ENCODE assay signal across 19 cellular contexts in the genomic region with DNA sequence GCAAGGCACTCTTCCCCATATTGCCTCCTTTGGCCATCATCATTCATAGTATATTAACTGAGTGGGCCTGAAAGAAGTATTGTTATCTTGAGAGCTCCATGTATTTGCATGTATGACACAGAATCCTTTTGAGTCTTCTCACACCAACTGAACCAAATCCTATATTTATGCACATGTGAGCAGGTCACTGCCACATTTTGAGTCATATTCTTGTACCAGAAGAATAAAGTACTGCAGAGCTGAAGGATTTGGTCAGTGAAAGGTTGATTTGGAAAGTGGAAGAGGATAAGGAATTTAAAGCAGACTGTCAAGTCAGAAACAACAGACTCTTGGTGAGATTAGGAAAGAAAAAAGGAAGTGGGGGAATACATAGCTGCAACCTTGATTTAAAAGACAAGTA.
DNase-seq lines count a peak whose midpoint lies in the region; ATAC-seq and TF ChIP-seq lines count a peak whose summit lies in the region.
"Had no signal": no experiment of that assay in that cellular context is flagged by ENCODE, and none has a peak within 500 bp of the region (broad histone marks: within the 10 kb centered on the region; RNA-seq: fewer than 3 reads in every experiment).

No MANE protein-coding gene starts in this region.

- peaks cover 22 to 89% (median 52%) of the 10 kb centered on the region in 6 donors for H3K4me1 ChIP-seq in spleen
- peaks cover 7% of the 10 kb centered on the region for H3K4me1 ChIP-seq in body of pancreas

- peaks cover 61% of the 10 kb centered on the region for H3K36me3 Mint-ChIP-seq in activated CD4-positive, alpha-beta T cell treated with anti-CD3 and anti-CD28 coated beads, Interleukin-2, amount 10 ng/mL, durations not matched to agents 24 days and 14 days (ENCODE audit: low read depth)
- H3K36me3 Mint-ChIP-seq in activated naive CD8-positive, alpha-beta T cell treated with anti-CD3 and anti-CD28 coated beads, Interleukin-2, amount 50 U/mL, for 24 hours (ENCODE audit: low read depth), result peaks cover 51% of the 10 kb centered on the region

- H3K4me1 Mint-ChIP-seq in activated CD4-positive, alpha-beta T cell treated with anti-CD3 and anti-CD28 coated beads, Interleukin-2, amount 10 ng/mL, durations not matched to agents 24 days and 14 days, result peaks cover 53% of the 10 kb centered on the region
- H3K4me1 Mint-ChIP-seq in activated naive CD8-positive, alpha-beta T cell treated with anti-CD3 and anti-CD28 coated beads, Interleukin-2, amount 50 U/mL, for 24 hours, result peaks cover 87% of the 10 kb centered on the region

- no peak overlapping the region for H3K4me3 Mint-ChIP-seq in activated CD4-positive, alpha-beta T cell treated with anti-CD3 and anti-CD28 coated beads, Interleukin-2, amount 10 ng/mL, durations not matched to agents 24 days and 14 days
- H3K4me3 Mint-ChIP-seq in activated naive CD8-positive, alpha-beta T cell treated with anti-CD3 and anti-CD28 coated beads, Interleukin-2, amount 50 U/mL, for 24 hours, result no peak overlapping the region

- H3K27ac ChIP-seq in spleen (peak overlapping the region in 5 of 8 donors; percentile 84 to 90 (median 87)), body of pancreas (no peak overlapping the region)
- H3K27ac ChIP-seq: cardiac muscle cell, lower lobe of right lung had no signal

- H3K27ac Mint-ChIP-seq in activated CD4-positive, alpha-beta T cell treated with anti-CD3 and anti-CD28 coated beads, Interleukin-2, amount 10 ng/mL, durations not matched to agents 24 days and 14 days, result peak overlapping the region; percentile 68
- peak overlapping the region; percentile 74 for H3K27ac Mint-ChIP-seq in activated naive CD8-positive, alpha-beta T cell treated with anti-CD3 and anti-CD28 coated beads, Interleukin-2, amount 50 U/mL, for 24 hours

- DNase-seq in activated CD4-positive, alpha-beta T cell treated with anti-CD3 and anti-CD28 coated beads, Interleukin-2, amount 10 ng/mL, durations not matched to agents 24 days and 14 days, result no peak
- no peak for DNase-seq in activated CD4-positive, alpha-beta T cell treated with anti-CD3 and anti-CD28 coated beads for 1 hour
- no peak for DNase-seq in activated naive CD8-positive, alpha-beta T cell treated with anti-CD3 and anti-CD28 coated beads, Interleukin-2, amount 50 U/mL, for 24 hours
- DNase-seq in spleen (no peak), lower leg skin (ENCODE audit: low spot score in 2 of 2) (no peak), body of pancreas (no peak)
- DNase-seq: ACHN; CD4-positive, alpha-beta memory T cell; effector CD4-positive, alpha-beta T cell; glutamatergic neuron; lower lobe of right lung; naive thymus-derived CD8-positive, alpha-beta T cell; NCI-H1417; NCI-H774 had no signal

- H3K27me3 Mint-ChIP-seq in activated CD4-positive, alpha-beta T cell treated with anti-CD3 and anti-CD28 coated beads, Interleukin-2, amount 10 ng/mL, durations not matched to agents 24 days and 14 days, result no peaks in the 10 kb centered on the region
- no peaks in the 10 kb centered on the region for H3K27me3 Mint-ChIP-seq in activated naive CD8-positive, alpha-beta T cell treated with anti-CD3 and anti-CD28 coated beads, Interleukin-2, amount 50 U/mL, for 24 hours
- H3K27me3 Mint-ChIP-seq: CD4-positive, alpha-beta memory T cell; naive thymus-derived CD8-positive, alpha-beta T cell had no signal

- peaks cover 0 to 1% (median 0%) of the 10 kb centered on the region in 6 donors for H3K36me3 ChIP-seq in spleen
- H3K36me3 ChIP-seq in body of pancreas (replicated peaks in 1 of 2; ENCODE audit: insufficient read depth in 1 of 2, low read depth in 2 of 2), result no peaks in the 10 kb centered on the region
- H3K36me3 ChIP-seq: cardiac muscle cell, HAP-1, lower lobe of right lung had no signal

- intact Hi-C loops in activated CD4-positive, alpha-beta T cell treated with anti-CD3 and anti-CD28 coated beads, Interleukin-2, amount 10 ng/mL, durations not matched to agents 24 days and 14 days (cut with micrococcal nuclease), result loop anchor here (2.0 kb wide), 1 partner anchor 16 kb away; no protein-coding TSS in a partner anchor
- intact Hi-C loops in spleen (cut with DNase I; ENCODE audit: low total_unique reads) (no loop called here), lower leg skin (cut with DNase I; ENCODE audit: low total_unique reads) (no loop called here), body of pancreas (cut with DNase I) (no loop called here)

- peaks cover 4% of the 10 kb centered on the region for H3K9me3 Mint-ChIP-seq in activated CD4-positive, alpha-beta T cell treated with anti-CD3 and anti-CD28 coated beads, Interleukin-2, amount 10 ng/mL, durations not matched to agents 24 days and 14 days
- peaks cover 9% of the 10 kb centered on the region for H3K9me3 Mint-ChIP-seq in activated naive CD8-positive, alpha-beta T cell treated with anti-CD3 and anti-CD28 coated beads, Interleukin-2, amount 50 U/mL, for 24 hours
- H3K9me3 Mint-ChIP-seq: naive thymus-derived CD8-positive, alpha-beta T cell had no signal

- no peaks in the 10 kb centered on the region for H3K9me3 ChIP-seq in spleen
- no peaks in the 10 kb centered on the region for H3K9me3 ChIP-seq in body of pancreas
- H3K9me3 ChIP-seq: HAP-1, lower lobe of right lung had no signal

- ATAC-seq in GM21717 (IDR thresholded peaks at IDR 0.05; ENCODE audit: unreplicated experiment) (peak; percentile 39), HG03342 (IDR thresholded peaks at IDR 0.05; ENCODE audit: unreplicated experiment) (no peak), body of pancreas (no peak)
- peak; percentile 38 for ATAC-seq in activated naive CD8-positive, alpha-beta T cell treated with anti-CD3 and anti-CD28 coated beads, Interleukin-2, amount 50 U/mL, for 24 hours
- ATAC-seq: lower lobe of right lung; naive thymus-derived CD8-positive, alpha-beta T cell; SK-N-SH treated with all-trans-retinoic acid at 6 μM for 48 hours had no signal

- H3K4me3 ChIP-seq in spleen, result no peak overlapping the region
- no peak overlapping the region for H3K4me3 ChIP-seq in lower leg skin (ENCODE audit: low read depth, poor library complexity, severe bottlenecking)
- H3K4me3 ChIP-seq in body of pancreas, result no peak overlapping the region
- H3K4me3 ChIP-seq: cardiac muscle cell, HAP-1, lower lobe of right lung had no signal

- TF ChIP-seq POLR2A in spleen (IDR thresholded peaks at IDR 0.05) (no peak), lower leg skin (IDR thresholded peaks at IDR 0.05) (no peak), body of pancreas (IDR thresholded peaks at IDR 0.05) (no peak)

- TF ChIP-seq CTCF in spleen (IDR thresholded peaks at IDR 0.05 in 8 of 11, conservative IDR thresholded peaks at IDR 0.05 in 3 of 11) (no peak), lower leg skin (IDR thresholded peaks at IDR 0.05) (no peak), body of pancreas (IDR thresholded peaks at IDR 0.05) (no peak)

- no peaks in the 10 kb centered on the region for H3K27me3 ChIP-seq in spleen (replicated peaks in 1 of 7)
- no peaks in the 10 kb centered on the region for H3K27me3 ChIP-seq in body of pancreas
- H3K27me3 ChIP-seq: cardiac muscle cell had no signal

Comparison
In these comparisons a context has a peak if more than half of its experiments do, and no peak if none do; other contexts are left out.
1. ATAC-seq: peak in GM21717 (single experiment) and activated naive CD8-positive, alpha-beta T cell treated with anti-CD3 and anti-CD28 coated beads, Interleukin-2, amount 50 U/mL, for 24 hours (single experiment); none in HG03342 (single experiment) and body of pancreas (single experiment).
2. H3K27ac ChIP-seq: peak in spleen (5 of 8); none in body of pancreas (0 of 4).